8 cellular contexts compared by ENCODE assay signal in genomic region chr1:43367026-43367903, GRCh38. TPM values are rescaled to one million over a fixed set of nuclear protein-coding genes. Genes with fewer than 3 reads are reported as not detected.
DNase-seq lines count a peak whose midpoint lies in the region; TF ChIP-seq lines count a peak whose summit lies in the region.

No MANE protein-coding gene starts in this region.

- H3K27ac ChIP-seq in GM23248: peak overlapping the region; percentile 90
- H3K27ac ChIP-seq in fibroblast of lung (ENCODE audit: insufficient read depth, low read length): peak overlapping the region; percentile 92

- DNase-seq in GM23248: peak; percentile 74
- DNase-seq in activated T-cell treated with anti-CD3 and anti-CD28 coated beads for 48 hours (ENCODE audit: low read depth): peak; percentile 21
- DNase-seq in fibroblast of lung (ENCODE audit: low read depth in 2 of 2): peak in 1 of 2 donors; percentile 72
- DNase-seq in DMS153 treated with DMSO at 0.1 percent for 48 hours (lab: John Stamatoyannopoulos, UW; ENCODE audit: unreplicated experiment): no peak
- DNase-seq in NCI-H187 (lab: John Stamatoyannopoulos, UW): no peak

- H3K79me2 ChIP-seq in GM23248 (ENCODE audit: insufficient read depth): peaks cover 80% of the 10 kb centered on the region
- peaks cover 44% of the 10 kb centered on the region for H3K79me2 ChIP-seq in Loucy (ENCODE audit: insufficient read depth, low read length)
- H3K79me2 ChIP-seq in fibroblast of lung (ENCODE audit: control insufficient read depth, insufficient read depth, low read length): peaks cover 43% of the 10 kb centered on the region

- H3K9ac ChIP-seq in GM23248 (peak overlapping the region; percentile 99), Loucy (ENCODE audit: low read depth, low read length, poor library complexity, severe bottlenecking) (peak overlapping the region; percentile 92), fibroblast of lung (ENCODE audit: insufficient read depth, low read length) (peak overlapping the region; percentile 87)

- H3K9me3 ChIP-seq in GM23248 (ENCODE audit: low read depth) (no peaks in the 10 kb centered on the region), Loucy (ENCODE audit: insufficient read depth, low read depth, low read length) (no peaks in the 10 kb centered on the region), fibroblast of lung (ENCODE audit: control insufficient read depth, insufficient read depth, low read depth, low read length) (no peaks in the 10 kb centered on the region), neuron (ENCODE audit: low read length) (no peaks in the 10 kb centered on the region)

- peak overlapping the region; percentile 93 for H3K4me2 ChIP-seq in GM23248 (ENCODE audit: unreplicated experiment)
- peak overlapping the region; percentile 83 for H3K4me2 ChIP-seq in Loucy (ENCODE audit: low read depth, low read length, poor library complexity, severe bottlenecking)
- peak overlapping the region; percentile 97 for H3K4me2 ChIP-seq in fibroblast of lung (ENCODE audit: extremely low read depth, insufficient read depth, low read length)

- H4K20me1 ChIP-seq in GM23248 (ENCODE audit: insufficient read depth): no peaks in the 10 kb centered on the region
- peaks cover 20% of the 10 kb centered on the region for H4K20me1 ChIP-seq in Loucy (ENCODE audit: insufficient read depth, low read length, poor library complexity, severe bottlenecking)
- no peaks in the 10 kb centered on the region for H4K20me1 ChIP-seq in fibroblast of lung (ENCODE audit: control insufficient read depth, extremely low read depth, insufficient read depth, low read length)

- H3K4me1 ChIP-seq in GM23248 (ENCODE audit: insufficient read depth): peaks cover 12% of the 10 kb centered on the region
- H3K4me1 ChIP-seq in Loucy (ENCODE audit: insufficient read depth, low read length, poor library complexity, severe bottlenecking): peaks cover 23% of the 10 kb centered on the region
- peaks cover 10% of the 10 kb centered on the region for H3K4me1 ChIP-seq in fibroblast of lung (ENCODE audit: control insufficient read depth, extremely low read depth, insufficient read depth, low read length)
- H3K4me1 ChIP-seq in neuron (ENCODE audit: insufficient read depth, low read length): peaks cover 25% of the 10 kb centered on the region

- TF ChIP-seq CTCF in Loucy (conservative IDR thresholded peaks at IDR 0.05; ENCODE audit: low read length) (no peak), fibroblast of lung (conservative IDR thresholded peaks at IDR 0.05 in 1 of 2, IDR thresholded peaks at IDR 0.05 in 1 of 2; ENCODE audit: low read depth in 1 of 2, low read length in 2 of 2) (no peak)

- in situ Hi-C loops in GM23248 (cut with MboI): no loop called here

- H3K4me3 ChIP-seq in GM08714 (ENCODE audit: low read length) (peak overlapping the region; percentile 75), GM23248 (peak overlapping the region; percentile 98), Loucy (ENCODE audit: low read length, poor library complexity, severe bottlenecking) (peak overlapping the region; percentile 95), fibroblast of lung (replicated peaks in 1 of 4; ENCODE audit: control extremely low read depth in 1 of 4, insufficient read depth in 1 of 4, low read depth in 3 of 4, low read length in 4 of 4) (peak overlapping the region; percentile 85 to 96 (median 89)), neuron (ENCODE audit: low read length) (peak overlapping the region; percentile 55)

- WGBS in GM23248 (ENCODE audit: low coverage in 1 of 2, low lambda C conversion rate in 2 of 2, missing lambda C conversion rate in 2 of 2), 2 experiments: 5 to 7% methylated on average over 32 to 42 of the region's 48 CpGs

- peaks cover 14% of the 10 kb centered on the region for H3K36me3 ChIP-seq in GM23248 (ENCODE audit: low read depth)
- H3K36me3 ChIP-seq in Loucy (ENCODE audit: insufficient read depth, low read length): peaks cover 24% of the 10 kb centered on the region; the same call in 1 of the 2 replicates
- H3K36me3 ChIP-seq in fibroblast of lung (ENCODE audit: control insufficient read depth, insufficient read depth, low read length): peaks cover 17% of the 10 kb centered on the region
- H3K36me3 ChIP-seq in neuron (ENCODE audit: insufficient read depth, low read length): peaks cover 27% of the 10 kb centered on the region

- H3F3A ChIP-seq in GM23248 (ENCODE audit: insufficient read depth) (peaks cover 54% of the 10 kb centered on the region), Loucy (ENCODE audit: low read depth) (0 out of 2 replicates have a peak, but pooled peaks cover 2% of the 10 kb centered on the region)

- no peaks in the 10 kb centered on the region for H3K9me2 ChIP-seq in GM23248 (ENCODE audit: insufficient read depth)
- H3K9me2 ChIP-seq in Loucy (replicated peaks; ENCODE audit: low read depth, low read length): no peaks in the 10 kb centered on the region

- H3K27me3 ChIP-seq in GM23248 (replicated peaks; ENCODE audit: insufficient read depth): no peaks in the 10 kb centered on the region
- no peaks in the 10 kb centered on the region for H3K27me3 ChIP-seq in Loucy (ENCODE audit: insufficient read depth, low read length, poor library complexity, severe bottlenecking)
- no peaks in the 10 kb centered on the region for H3K27me3 ChIP-seq in fibroblast of lung (ENCODE audit: control insufficient read depth, insufficient read depth, low read length)
- H3K27me3 ChIP-seq in neuron (ENCODE audit: insufficient read depth, low read length): no peaks in the 10 kb centered on the region

- H2AFZ ChIP-seq in GM23248 (peak overlapping the region; percentile 43), Loucy (ENCODE audit: low read length) (peak overlapping the region; percentile 79), fibroblast of lung (ENCODE audit: low read length) (no peak overlapping the region), neuron (ENCODE audit: low read depth, low read length) (peak overlapping the region; percentile 31)

RNA-seq across cellular contexts. Expression of gene ELOVL1, which starts 0.5 kb away (rescaled TPM):
- total RNA-seq in GM23248 (2014; rRNA removed; shearing (Covaris generic)): 106 and 107 TPM in 2 replicates
- polyA plus RNA-seq in GM23248 (2016; fragmentation: Nextera tagmentation; extraction: Ambion mirVana) (152 and 155 TPM in 2 replicates), fibroblast of lung (172 and 203 TPM in 2 replicates)
- total RNA-seq in fibroblast of lung: 33.4 and 65.2 TPM in 2 replicates
- polyA plus RNA-seq in fibroblast of lung (2012): 123 and 155 TPM in 2 replicates
- 185 and 279 TPM in 2 replicates for polyA minus RNA-seq in fibroblast of lung (ENCODE audit: low replicate concordance)

RNA-seq across cellular contexts. Expression of gene CDC20, which starts 8.5 kb away (rescaled TPM):
- 50.2 and 50.9 TPM in 2 replicates for total RNA-seq in GM23248 (2014; rRNA removed; shearing (Covaris generic))
- polyA plus RNA-seq in GM23248 (2016; fragmentation: Nextera tagmentation; extraction: Ambion mirVana) (48.9 and 55.8 TPM in 2 replicates), fibroblast of lung (16.7 and 88.0 TPM in 2 replicates)
- 1.3 and 24.1 TPM in 2 replicates for total RNA-seq in fibroblast of lung
- polyA plus RNA-seq in fibroblast of lung (2012): 19.4 and 114 TPM in 2 replicates
- polyA minus RNA-seq in fibroblast of lung (ENCODE audit: low replicate concordance): 53.6 and 300 TPM in 2 replicates

RNA-seq across cellular contexts. Expression of gene MED8, which starts 22.3 kb away (rescaled TPM):
- 51.1 and 53.5 TPM in 2 replicates for total RNA-seq in GM23248 (2014; rRNA removed; shearing (Covaris generic))
- polyA plus RNA-seq in GM23248 (2016; fragmentation: Nextera tagmentation; extraction: Ambion mirVana): 78.3 and 80.6 TPM in 2 replicates
- 56.2 and 69.2 TPM in 2 replicates for total RNA-seq in fibroblast of lung
- polyA plus RNA-seq in fibroblast of lung: 45.8 and 49.7 TPM in 2 replicates
- 59.5 and 65.3 TPM in 2 replicates for polyA plus RNA-seq in fibroblast of lung (2012)
- polyA minus RNA-seq in fibroblast of lung (ENCODE audit: low replicate concordance): 28.4 and 30.6 TPM in 2 replicates

RNA-seq across cellular contexts. Expression of gene SZT2, which starts 22.4 kb away (rescaled TPM):
- 12.6 and 23.8 TPM in 2 replicates for total RNA-seq in GM23248 (2014; rRNA removed; shearing (Covaris generic))
- polyA plus RNA-seq in GM23248 (2016; fragmentation: Nextera tagmentation; extraction: Ambion mirVana) (5.6 and 6.4 TPM in 2 replicates), fibroblast of lung (7.1 and 8.5 TPM in 2 replicates)
- 17.2 and 26.9 TPM in 2 replicates for total RNA-seq in fibroblast of lung
- 7.8 and 8.1 TPM in 2 replicates for polyA plus RNA-seq in fibroblast of lung (2012)
- polyA minus RNA-seq in fibroblast of lung (ENCODE audit: low replicate concordance): 65.4 and 101 TPM in 2 replicates

RNA-seq across cellular contexts. Expression of gene MPL, which starts 29.6 kb away (rescaled TPM):
- not detected in 2 replicates for total RNA-seq in GM23248 (2014; rRNA removed; shearing (Covaris generic))
- not detected in 2 replicates for polyA plus RNA-seq in GM23248 (2016; fragmentation: Nextera tagmentation; extraction: Ambion mirVana)
- total RNA-seq in fibroblast of lung: not detected in 2 replicates
- polyA plus RNA-seq in fibroblast of lung: not detected in 2 replicates
- polyA plus RNA-seq in fibroblast of lung (2012): 0.12 TPM in 1 of 2 replicates, not detected in the other
- not detected in 2 replicates for polyA minus RNA-seq in fibroblast of lung (ENCODE audit: low replicate concordance)

Comparison
In these comparisons a context has a peak if more than half of its experiments do, and no peak if none do; other contexts are left out.
1. DNase-seq: peak in GM23248 (single experiment) and activated T-cell treated with anti-CD3 and anti-CD28 coated beads for 48 hours (single experiment); none in DMS153 treated with DMSO at 0.1 percent for 48 hours (single experiment) and NCI-H187 (0 of 2).
2. Peak in every context shown above with its lines, with median percentiles within 50 percentile points of each other: H3K4me3 ChIP-seq, H3K4me2 ChIP-seq and H3K9ac ChIP-seq.